ENCODE assay signal across 1 cellular context in genomic region chr11:6606471-6607189, GRCh38.
A peak's percentile ranks its signal among the peaks of the same experiment; 100 is the strongest.
TF ChIP-seq lines count a peak whose summit lies in the region.

No MANE protein-coding gene starts in this region.

TF ChIP-seq in K562, 482 proteins besides CTCF, POLR2A, EP300 and RAD21 (continued from another document and continues in another):
- TF ChIP-seq, protein P1, sequence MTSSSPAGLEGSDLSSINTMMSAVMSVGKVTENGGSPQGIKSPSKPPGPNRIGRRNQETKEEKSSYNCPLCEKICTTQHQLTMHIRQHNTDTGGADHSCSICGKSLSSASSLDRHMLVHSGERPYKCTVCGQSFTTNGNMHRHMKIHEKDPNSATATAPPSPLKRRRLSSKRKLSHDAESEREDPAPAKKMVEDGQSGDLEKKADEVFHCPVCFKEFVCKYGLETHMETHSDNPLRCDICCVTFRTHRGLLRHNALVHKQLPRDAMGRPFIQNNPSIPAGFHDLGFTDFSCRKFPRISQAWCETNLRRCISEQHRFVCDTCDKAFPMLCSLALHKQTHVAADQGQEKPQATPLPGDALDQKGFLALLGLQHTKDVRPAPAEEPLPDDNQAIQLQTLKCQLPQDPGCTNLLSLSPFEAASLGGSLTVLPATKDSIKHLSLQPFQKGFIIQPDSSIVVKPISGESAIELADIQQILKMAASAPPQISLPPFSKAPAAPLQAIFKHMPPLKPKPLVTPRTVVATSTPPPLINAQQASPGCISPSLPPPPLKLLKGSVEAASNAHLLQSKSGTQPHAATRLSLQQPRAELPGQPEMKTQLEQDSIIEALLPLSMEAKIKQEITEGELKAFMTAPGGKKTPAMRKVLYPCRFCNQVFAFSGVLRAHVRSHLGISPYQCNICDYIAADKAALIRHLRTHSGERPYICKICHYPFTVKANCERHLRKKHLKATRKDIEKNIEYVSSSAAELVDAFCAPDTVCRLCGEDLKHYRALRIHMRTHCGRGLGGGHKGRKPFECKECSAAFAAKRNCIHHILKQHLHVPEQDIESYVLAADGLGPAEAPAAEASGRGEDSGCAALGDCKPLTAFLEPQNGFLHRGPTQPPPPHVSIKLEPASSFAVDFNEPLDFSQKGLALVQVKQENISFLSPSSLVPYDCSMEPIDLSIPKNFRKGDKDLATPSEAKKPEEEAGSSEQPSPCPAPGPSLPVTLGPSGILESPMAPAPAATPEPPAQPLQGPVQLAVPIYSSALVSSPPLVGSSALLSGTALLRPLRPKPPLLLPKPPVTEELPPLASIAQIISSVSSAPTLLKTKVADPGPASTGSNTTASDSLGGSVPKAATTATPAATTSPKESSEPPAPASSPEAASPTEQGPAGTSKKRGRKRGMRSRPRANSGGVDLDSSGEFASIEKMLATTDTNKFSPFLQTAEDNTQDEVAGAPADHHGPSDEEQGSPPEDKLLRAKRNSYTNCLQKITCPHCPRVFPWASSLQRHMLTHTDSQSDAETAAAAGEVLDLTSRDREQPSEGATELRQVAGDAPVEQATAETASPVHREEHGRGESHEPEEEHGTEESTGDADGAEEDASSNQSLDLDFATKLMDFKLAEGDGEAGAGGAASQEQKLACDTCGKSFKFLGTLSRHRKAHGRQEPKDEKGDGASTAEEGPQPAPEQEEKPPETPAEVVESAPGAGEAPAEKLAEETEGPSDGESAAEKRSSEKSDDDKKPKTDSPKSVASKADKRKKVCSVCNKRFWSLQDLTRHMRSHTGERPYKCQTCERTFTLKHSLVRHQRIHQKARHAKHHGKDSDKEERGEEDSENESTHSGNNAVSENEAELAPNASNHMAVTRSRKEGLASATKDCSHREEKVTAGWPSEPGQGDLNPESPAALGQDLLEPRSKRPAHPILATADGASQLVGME (CRISPR knock-in tag; IDR thresholded peaks at IDR 0.05), result no peak
- TF ChIP-seq ZNF239 (CRISPR knock-in tag; IDR thresholded peaks at IDR 0.05), result no peak
- no peak for TF ChIP-seq ZNF584 (CRISPR knock-in tag; IDR thresholded peaks at IDR 0.05; ENCODE audit: low read depth)
- TF ChIP-seq MTA3 (IDR thresholded peaks at IDR 0.05; ENCODE audit: borderline replicate concordance), result no peak
- 0 out of 4 replicates have a peak, but pooled peaks of 1 of the 2 experiments have one; percentile 25 for TF ChIP-seq HDAC1 (IDR thresholded peaks at IDR 0.05)
- 0 out of 2 replicates have a peak, but pooled peaks have one; percentile 16 for TF ChIP-seq L3MBTL2 (IDR thresholded peaks at IDR 0.05)
- peak; percentile 93 to 97 for TF ChIP-seq TEAD1 (CRISPR knock-in tag; IDR thresholded peaks at IDR 0.05)
- TF ChIP-seq U2AF1 (optimal IDR thresholded peaks at IDR 0.05; ENCODE audit: low read depth, low read length), result no peak
- TF ChIP-seq SREBF1 (IDR thresholded peaks at IDR 0.05; ENCODE audit: borderline replicate concordance, low read depth, low read length), result no peak
- TF ChIP-seq GABPA (tag; conservative IDR thresholded peaks at IDR 0.05; ENCODE audit: low read depth), result peak; percentile 89
- no peak for TF ChIP-seq TBP (optimal IDR thresholded peaks at IDR 0.05; ENCODE audit: low read depth, low read length)
- no peak for TF ChIP-seq GTF2A2 (tag; IDR thresholded peaks at IDR 0.05)
- TF ChIP-seq ZNF140 (CRISPR knock-in tag; IDR thresholded peaks at IDR 0.05), result no peak
- TF ChIP-seq CBX8 (IDR thresholded peaks at IDR 0.05; ENCODE audit: borderline replicate concordance, extremely low read depth, low read depth, low read length, poor library complexity, severe bottlenecking), result no peak
- TF ChIP-seq ZBTB1 (CRISPR knock-in tag; IDR thresholded peaks at IDR 0.05; ENCODE audit: borderline replicate concordance, low read depth), result no peak
- TF ChIP-seq, protein P2, sequence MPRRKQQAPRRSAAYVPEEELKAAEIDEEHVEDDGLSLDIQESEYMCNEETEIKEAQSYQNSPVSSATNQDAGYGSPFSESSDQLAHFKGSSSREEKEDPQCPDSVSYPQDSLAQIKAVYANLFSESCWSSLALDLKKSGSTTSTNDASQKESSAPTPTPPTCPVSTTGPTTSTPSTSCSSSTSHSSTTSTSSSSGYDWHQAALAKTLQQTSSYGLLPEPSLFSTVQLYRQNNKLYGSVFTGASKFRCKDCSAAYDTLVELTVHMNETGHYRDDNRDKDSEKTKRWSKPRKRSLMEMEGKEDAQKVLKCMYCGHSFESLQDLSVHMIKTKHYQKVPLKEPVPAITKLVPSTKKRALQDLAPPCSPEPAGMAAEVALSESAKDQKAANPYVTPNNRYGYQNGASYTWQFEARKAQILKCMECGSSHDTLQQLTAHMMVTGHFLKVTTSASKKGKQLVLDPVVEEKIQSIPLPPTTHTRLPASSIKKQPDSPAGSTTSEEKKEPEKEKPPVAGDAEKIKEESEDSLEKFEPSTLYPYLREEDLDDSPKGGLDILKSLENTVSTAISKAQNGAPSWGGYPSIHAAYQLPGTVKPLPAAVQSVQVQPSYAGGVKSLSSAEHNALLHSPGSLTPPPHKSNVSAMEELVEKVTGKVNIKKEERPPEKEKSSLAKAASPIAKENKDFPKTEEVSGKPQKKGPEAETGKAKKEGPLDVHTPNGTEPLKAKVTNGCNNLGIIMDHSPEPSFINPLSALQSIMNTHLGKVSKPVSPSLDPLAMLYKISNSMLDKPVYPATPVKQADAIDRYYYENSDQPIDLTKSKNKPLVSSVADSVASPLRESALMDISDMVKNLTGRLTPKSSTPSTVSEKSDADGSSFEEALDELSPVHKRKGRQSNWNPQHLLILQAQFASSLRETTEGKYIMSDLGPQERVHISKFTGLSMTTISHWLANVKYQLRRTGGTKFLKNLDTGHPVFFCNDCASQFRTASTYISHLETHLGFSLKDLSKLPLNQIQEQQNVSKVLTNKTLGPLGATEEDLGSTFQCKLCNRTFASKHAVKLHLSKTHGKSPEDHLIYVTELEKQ (CRISPR knock-in tag; IDR thresholded peaks at IDR 0.05), result no peak
- no peak for TF ChIP-seq PTBP1 (IDR thresholded peaks at IDR 0.05; ENCODE audit: low read depth, low read length)
- TF ChIP-seq POLR2AphosphoS5 (IDR thresholded peaks at IDR 0.05; ENCODE audit: control insufficient read depth, insufficient read depth, low read depth, low read length), result peak; percentile 62; the same call in 1 of the 2 replicates
- no peak for TF ChIP-seq ZNF41 (CRISPR knock-in tag; conservative IDR thresholded peaks at IDR 0.05)
- TF ChIP-seq CLOCK (CRISPR knock-in tag; IDR thresholded peaks at IDR 0.05; ENCODE audit: borderline replicate concordance), result no peak
- TF ChIP-seq ETV6 (IDR thresholded peaks at IDR 0.05; ENCODE audit: borderline replicate concordance in 1 of 2, low read depth in 2 of 2, low read length in 1 of 2), result no peak
- TF ChIP-seq ETV6 (CRISPR knock-in tag; IDR thresholded peaks at IDR 0.05; ENCODE audit: borderline replicate concordance), result no peak
- TF ChIP-seq ZNF253 (CRISPR knock-in tag; conservative IDR thresholded peaks at IDR 0.05), result no peak
- no peak for TF ChIP-seq MXI1 (IDR thresholded peaks at IDR 0.05; ENCODE audit: low read depth, low read length)
- no peak for TF ChIP-seq SMC3 (conservative IDR thresholded peaks at IDR 0.05; ENCODE audit: insufficient read depth, low read depth, low read length)
- TF ChIP-seq HNRNPH1 (optimal IDR thresholded peaks at IDR 0.05; ENCODE audit: low read depth, low read length), result no peak
- no peak for TF ChIP-seq SIN3B (IDR thresholded peaks at IDR 0.05; ENCODE audit: low read depth)
- no peak for TF ChIP-seq ZEB2 (IDR thresholded peaks at IDR 0.05)
- no peak for TF ChIP-seq BRD9 (IDR thresholded peaks at IDR 0.05; ENCODE audit: low read depth, partially characterized antibody)
- TF ChIP-seq SMARCB1 (IDR thresholded peaks at IDR 0.05; ENCODE audit: insufficient read length, low read depth), result no peak
- TF ChIP-seq ZBTB49 (CRISPR knock-in tag; IDR thresholded peaks at IDR 0.05; ENCODE audit: borderline replicate concordance), result no peak
- no peak for TF ChIP-seq PRMT5 (CRISPR knock-in tag; IDR thresholded peaks at IDR 0.05)
- peak; percentile 64; the same call in 1 of the 2 replicates for TF ChIP-seq ESRRA (IDR thresholded peaks at IDR 0.05; ENCODE audit: borderline replicate concordance, low read depth)
- TF ChIP-seq ZNF133 (CRISPR knock-in tag; IDR thresholded peaks at IDR 0.05), result no peak
- TF ChIP-seq FUS (optimal IDR thresholded peaks at IDR 0.05; ENCODE audit: low read depth, low read length), result no peak
- no peak for TF ChIP-seq FOXP1 (CRISPR knock-in tag; IDR thresholded peaks at IDR 0.05)
- no peak for TF ChIP-seq TAF7 (tag; IDR thresholded peaks at IDR 0.05)
- no peak for TF ChIP-seq ZNF644 (tag; IDR thresholded peaks at IDR 0.05; ENCODE audit: low read depth)
- no peak for TF ChIP-seq BHLHE40 (IDR thresholded peaks at IDR 0.05; ENCODE audit: low read length)
- 0 out of 2 replicates have a peak, but pooled peaks have one; percentile 28 for TF ChIP-seq TCFL5 (CRISPR knock-in tag; conservative IDR thresholded peaks at IDR 0.05)
- no peak for TF ChIP-seq NR2F6 (CRISPR knock-in tag; IDR thresholded peaks at IDR 0.05)
